In the genomic region with DNA sequence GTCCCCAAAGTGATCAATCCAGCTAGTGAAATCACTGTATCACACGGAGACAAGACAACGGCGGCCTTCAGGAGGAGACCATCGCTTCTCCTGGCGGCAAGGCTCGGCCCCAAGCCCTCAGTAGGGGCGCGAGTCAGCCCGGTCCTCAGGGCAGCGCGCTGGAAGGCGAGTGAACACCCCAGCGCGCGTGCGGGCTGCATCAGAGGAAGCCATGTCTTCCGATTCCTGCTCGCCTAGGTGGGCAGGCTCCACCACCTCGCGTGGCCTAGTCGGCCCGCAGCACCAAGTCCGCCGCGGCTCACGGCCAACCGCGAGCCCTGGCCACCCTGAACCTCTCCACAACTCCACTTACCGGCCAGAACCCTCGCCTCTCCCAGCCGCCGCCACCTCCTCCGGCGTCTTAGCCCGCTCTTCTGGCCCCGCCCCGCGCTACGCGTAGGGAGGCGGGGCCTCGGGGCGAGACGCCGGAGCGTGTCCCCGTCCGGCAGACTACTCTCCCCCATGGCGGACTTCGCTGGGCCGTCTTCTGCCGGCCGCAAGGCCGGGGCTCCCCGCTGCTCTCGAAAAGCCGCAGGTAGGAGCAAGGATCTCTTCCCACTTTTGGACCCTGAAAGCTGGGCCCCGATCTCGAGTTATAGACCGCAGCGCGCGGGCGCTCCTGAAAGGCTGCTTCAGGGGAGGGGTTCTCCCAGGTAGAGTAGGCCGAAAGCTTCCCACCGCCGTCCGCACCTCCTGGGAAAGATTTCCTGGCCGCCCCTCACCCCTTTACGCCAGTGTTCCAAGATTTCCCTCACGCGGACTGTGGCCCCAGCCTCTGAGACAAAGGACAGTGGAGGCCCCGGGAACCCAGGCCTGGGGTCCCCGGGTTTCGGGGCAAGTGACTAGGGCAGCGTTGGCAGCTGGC, we compare ENCODE assay signal across 1 cellular context.
TF ChIP-seq lines count a peak whose summit lies in the region.

GLMN (minus strand) TSS at position 415 of the 904 bp plus-strand sequence. CDS start 988 bp downstream, outside the sequence.
RPAP2 (plus strand) TSS at position 487 of the 904 bp plus-strand sequence; CDS start at position 502, 15 bp downstream.

TF ChIP-seq in HCT116, 20 proteins besides CTCF, POLR2A, EP300 and RAD21:
- TF ChIP-seq TCF7L2 (IDR thresholded peaks at IDR 0.05; ENCODE audit: borderline replicate concordance, extremely low read depth, insufficient read depth, insufficient read length) (no peak), EZH2 (IDR thresholded peaks at IDR 0.05) (no peak), YY1 (IDR thresholded peaks at IDR 0.05; ENCODE audit: extremely low read depth, insufficient replicate concordance, low read depth, low read length) (peak; percentile 82), CEBPB (IDR thresholded peaks at IDR 0.05; ENCODE audit: low read depth) (no peak), FOSL1 (IDR thresholded peaks at IDR 0.05; ENCODE audit: low read depth) (no peak), SP1 (IDR thresholded peaks at IDR 0.05; ENCODE audit: low read depth) (no peak; the same call in 1 of the 2 replicates), ELF1 (IDR thresholded peaks at IDR 0.05; ENCODE audit: borderline replicate concordance, low read depth) (no peak), MAX (IDR thresholded peaks at IDR 0.05) (peak; percentile 83), ZFX (IDR thresholded peaks at IDR 0.05) (peak; percentile 81), ZNF274 (IDR thresholded peaks at IDR 0.05; ENCODE audit: low read depth, low read length) (no peak), EZH2phosphoT487 (IDR thresholded peaks at IDR 0.05; ENCODE audit: borderline replicate concordance) (no peak), ATF3 (IDR thresholded peaks at IDR 0.05) (no peak), SIN3A (IDR thresholded peaks at IDR 0.05; ENCODE audit: low read depth) (peak; percentile 89), EGR1 (IDR thresholded peaks at IDR 0.05; ENCODE audit: low read depth) (no peak), CBX3 (IDR thresholded peaks at IDR 0.05; ENCODE audit: low read depth) (no peak), POLR2AphosphoS5 (IDR thresholded peaks at IDR 0.05; ENCODE audit: low read depth, low read length) (peak; percentile 96), SRF (IDR thresholded peaks at IDR 0.05; ENCODE audit: low read depth) (no peak)
- TF ChIP-seq, protein P1, sequence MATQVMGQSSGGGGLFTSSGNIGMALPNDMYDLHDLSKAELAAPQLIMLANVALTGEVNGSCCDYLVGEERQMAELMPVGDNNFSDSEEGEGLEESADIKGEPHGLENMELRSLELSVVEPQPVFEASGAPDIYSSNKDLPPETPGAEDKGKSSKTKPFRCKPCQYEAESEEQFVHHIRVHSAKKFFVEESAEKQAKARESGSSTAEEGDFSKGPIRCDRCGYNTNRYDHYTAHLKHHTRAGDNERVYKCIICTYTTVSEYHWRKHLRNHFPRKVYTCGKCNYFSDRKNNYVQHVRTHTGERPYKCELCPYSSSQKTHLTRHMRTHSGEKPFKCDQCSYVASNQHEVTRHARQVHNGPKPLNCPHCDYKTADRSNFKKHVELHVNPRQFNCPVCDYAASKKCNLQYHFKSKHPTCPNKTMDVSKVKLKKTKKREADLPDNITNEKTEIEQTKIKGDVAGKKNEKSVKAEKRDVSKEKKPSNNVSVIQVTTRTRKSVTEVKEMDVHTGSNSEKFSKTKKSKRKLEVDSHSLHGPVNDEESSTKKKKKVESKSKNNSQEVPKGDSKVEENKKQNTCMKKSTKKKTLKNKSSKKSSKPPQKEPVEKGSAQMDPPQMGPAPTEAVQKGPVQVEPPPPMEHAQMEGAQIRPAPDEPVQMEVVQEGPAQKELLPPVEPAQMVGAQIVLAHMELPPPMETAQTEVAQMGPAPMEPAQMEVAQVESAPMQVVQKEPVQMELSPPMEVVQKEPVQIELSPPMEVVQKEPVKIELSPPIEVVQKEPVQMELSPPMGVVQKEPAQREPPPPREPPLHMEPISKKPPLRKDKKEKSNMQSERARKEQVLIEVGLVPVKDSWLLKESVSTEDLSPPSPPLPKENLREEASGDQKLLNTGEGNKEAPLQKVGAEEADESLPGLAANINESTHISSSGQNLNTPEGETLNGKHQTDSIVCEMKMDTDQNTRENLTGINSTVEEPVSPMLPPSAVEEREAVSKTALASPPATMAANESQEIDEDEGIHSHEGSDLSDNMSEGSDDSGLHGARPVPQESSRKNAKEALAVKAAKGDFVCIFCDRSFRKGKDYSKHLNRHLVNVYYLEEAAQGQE (IDR thresholded peaks at IDR 0.05; ENCODE audit: low read depth) = no peak
- TF ChIP-seq, protein P2, sequence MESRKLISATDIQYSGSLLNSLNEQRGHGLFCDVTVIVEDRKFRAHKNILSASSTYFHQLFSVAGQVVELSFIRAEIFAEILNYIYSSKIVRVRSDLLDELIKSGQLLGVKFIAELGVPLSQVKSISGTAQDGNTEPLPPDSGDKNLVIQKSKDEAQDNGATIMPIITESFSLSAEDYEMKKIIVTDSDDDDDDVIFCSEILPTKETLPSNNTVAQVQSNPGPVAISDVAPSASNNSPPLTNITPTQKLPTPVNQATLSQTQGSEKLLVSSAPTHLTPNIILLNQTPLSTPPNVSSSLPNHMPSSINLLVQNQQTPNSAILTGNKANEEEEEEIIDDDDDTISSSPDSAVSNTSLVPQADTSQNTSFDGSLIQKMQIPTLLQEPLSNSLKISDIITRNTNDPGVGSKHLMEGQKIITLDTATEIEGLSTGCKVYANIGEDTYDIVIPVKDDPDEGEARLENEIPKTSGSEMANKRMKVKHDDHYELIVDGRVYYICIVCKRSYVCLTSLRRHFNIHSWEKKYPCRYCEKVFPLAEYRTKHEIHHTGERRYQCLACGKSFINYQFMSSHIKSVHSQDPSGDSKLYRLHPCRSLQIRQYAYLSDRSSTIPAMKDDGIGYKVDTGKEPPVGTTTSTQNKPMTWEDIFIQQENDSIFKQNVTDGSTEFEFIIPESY (IDR thresholded peaks at IDR 0.05; ENCODE audit: extremely low read depth, insufficient replicate concordance, low read length) = no peak
